27 cellular contexts compared by ENCODE assay signal in the genomic region with DNA sequence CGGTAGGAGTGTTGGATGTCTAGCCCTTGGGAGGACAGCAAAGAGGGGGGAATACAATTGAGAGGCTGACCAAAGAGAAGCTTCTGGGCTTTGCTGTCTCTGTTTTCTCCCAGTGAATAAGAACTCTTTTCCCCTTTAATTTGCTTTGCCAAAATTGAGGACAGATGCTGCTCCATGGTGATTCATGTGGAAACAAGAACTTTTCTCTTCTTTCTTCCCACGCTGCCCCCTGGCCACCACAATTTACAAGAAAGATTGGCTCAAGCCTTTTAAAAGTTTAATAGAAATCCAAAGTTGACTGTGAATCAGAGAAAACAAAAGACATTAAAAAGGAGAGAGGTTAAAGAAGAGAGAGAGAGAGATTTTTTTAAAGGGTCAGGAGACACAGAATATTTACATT. TPM values are rescaled to one million over a fixed set of nuclear protein-coding genes. Genes with fewer than 3 reads are reported as not detected.
DNase-seq lines count a peak whose midpoint lies in the region; ATAC-seq and TF ChIP-seq lines count a peak whose summit lies in the region.
"Had no signal": no experiment of that assay in that cellular context is flagged by ENCODE, and none has a peak within 500 bp of the region (broad histone marks: within the 10 kb centered on the region; RNA-seq: fewer than 3 reads in every experiment).

No MANE protein-coding gene starts in this region.

- no peaks in the 10 kb centered on the region for H3K4me1 Mint-ChIP-seq in CD8-positive, alpha-beta T cell (ENCODE audit: low read depth)
- H3K4me1 Mint-ChIP-seq: activated B cell treated with CpG ODN at 0.5 μM for 24 hours had no signal

- POLR2A ChIA-PET in CD8-positive, alpha-beta T cell (lab: Charles Lee), result no interaction called here

- TF ChIP-seq CTCF in CD8-positive, alpha-beta T cell (IDR thresholded peaks at IDR 0.05), result no peak

- H3K27ac Mint-ChIP-seq in CD8-positive, alpha-beta T cell, result no peak overlapping the region
- H3K27ac Mint-ChIP-seq: activated B cell treated with CpG ODN at 0.5 μM for 24 hours; activated CD8-positive, alpha-beta T cell treated with anti-CD3 and anti-CD28 coated beads for 36 hours; progenitor cell of endocrine pancreas had no signal

- H3K9me3 Mint-ChIP-seq in CD8-positive, alpha-beta T cell, result no peaks in the 10 kb centered on the region
- H3K9me3 Mint-ChIP-seq: activated B cell treated with CpG ODN at 0.5 μM for 24 hours; activated CD8-positive, alpha-beta T cell treated with anti-CD3 and anti-CD28 coated beads for 36 hours had no signal

- no peak overlapping the region for H3K4me3 Mint-ChIP-seq in CD8-positive, alpha-beta T cell
- H3K4me3 Mint-ChIP-seq: activated B cell treated with CpG ODN at 0.5 μM for 24 hours; activated CD8-positive, alpha-beta T cell treated with anti-CD3 and anti-CD28 coated beads for 36 hours had no signal

- no peaks in the 10 kb centered on the region for H3K9me3 ChIP-seq in CD8-positive, alpha-beta T cell (ENCODE audit: low read length)
- H3K9me3 ChIP-seq: BE2C, transverse colon had no signal

- CTCF ChIA-PET in CD8-positive, alpha-beta T cell (lab: Charles Lee), result no interaction called here

- no peaks in the 10 kb centered on the region for H3K36me3 Mint-ChIP-seq in CD8-positive, alpha-beta T cell

- intact Hi-C loops in CD8-positive, alpha-beta T cell (cut with DNase I, micrococcal nuclease), result no loop called here

- no peak overlapping the region for H3K4me3 ChIP-seq in skeletal muscle cell (ENCODE audit: low read depth, low read length)
- H3K4me3 ChIP-seq in CD8-positive, alpha-beta T cell (ENCODE audit: low read depth, low read length), result no peak overlapping the region
- H3K4me3 ChIP-seq: transverse colon had no signal

- no peaks in the 10 kb centered on the region for H3K27me3 ChIP-seq in CD8-positive, alpha-beta T cell (ENCODE audit: insufficient read depth, low read length)
- H3K27me3 ChIP-seq: BE2C, transverse colon had no signal

- H3K27ac ChIP-seq in CD8-positive, alpha-beta T cell (ENCODE audit: low read depth, low read length), result no peak overlapping the region
- H3K27ac ChIP-seq: transverse colon had no signal

- no peak for ATAC-seq in activated CD4-positive, CD25-positive, alpha-beta regulatory T cell treated with anti-CD3 and anti-CD28 coated beads, Interleukin-2, amount 50 U/mL, for 24 hours
- no peak for ATAC-seq in CD8-positive, alpha-beta T cell
- ATAC-seq: activated CD8-positive, alpha-beta T cell treated with anti-CD3 and anti-CD28 coated beads for 36 hours; left lobe of liver; stimulated activated naive CD8-positive, alpha-beta T cell treated with anti-CD3 and anti-CD28 coated beads, Interleukin-15, Interleukin-2, amounts not matched to agents 100 U/mL and 50 U/mL, for 24 hours had no signal

- H3K36me3 ChIP-seq in CD8-positive, alpha-beta T cell (ENCODE audit: insufficient read depth, low read length), result no peaks in the 10 kb centered on the region
- H3K36me3 ChIP-seq: BE2C, transverse colon had no signal

- DNase-seq in EH (ENCODE audit: low read depth) (peak; percentile 91), LHCN-M2 (ENCODE audit: low read depth) (peak; percentile 31), fibroblast of gingiva (ENCODE audit: low read depth) (peak; percentile 67), skeletal muscle cell (ENCODE audit: low read depth) (peak; percentile 52), cerebellum (ENCODE audit: low spot score) (no peak)
- DNase-seq in CD8-positive, alpha-beta T cell, result no peak
- DNase-seq: activated B cell treated with CpG ODN at 0.5 μM for 24 hours; activated CD8-positive, alpha-beta T cell treated with anti-CD3 and anti-CD28 coated beads for 36 hours; activated naive CD4-positive, alpha-beta T cell; activated T-cell treated with anti-CD3 and anti-CD28 coated beads, Interleukin-2, amount 50 U/mL, for 1 hour; amygdala; BE2C; caudate nucleus; effector CD4-positive, alpha-beta T cell; head of caudate nucleus; KBM-7; midbrain; NCI-H2029; NCI-H345; small intestine; stimulated activated CD4-positive, alpha-beta T cell treated with anti-CD3 and anti-CD28 coated beads, Interleukin-2, amount 100 ng/mL, for 48 hours; stimulated activated naive CD8-positive, alpha-beta T cell treated with anti-CD3 and anti-CD28 coated beads, Interleukin-15, Interleukin-2, amounts not matched to agents 100 U/mL and 50 U/mL, for 24 hours; transverse colon had no signal

- no peaks in the 10 kb centered on the region for H3K4me1 ChIP-seq in CD8-positive, alpha-beta T cell (ENCODE audit: insufficient read depth, low read length)
- H3K4me1 ChIP-seq: BE2C had no signal

- peaks cover 17% of the 10 kb centered on the region for H3K27me3 Mint-ChIP-seq in CD8-positive, alpha-beta T cell (ENCODE audit: low read depth)
- H3K27me3 Mint-ChIP-seq: progenitor cell of endocrine pancreas had no signal

RNA-seq across cellular contexts. Expression of a gene that starts 49.0 kb away (rescaled TPM):
- total RNA-seq in LHCN-M2 (2014; rRNA removed) (not detected in 2 replicates), cerebellum (not detected)
- polyA plus RNA-seq in LHCN-M2 (2012), result 0.17 TPM
- total RNA-seq in CD8-positive, alpha-beta T cell, result not detected
- total RNA-seq: activated B cell treated with CpG ODN at 0.5 μM for 24 hours; activated CD8-positive, alpha-beta T cell treated with anti-CD3 and anti-CD28 coated beads for 36 hours; left lobe of liver had no signal
- polyA plus RNA-seq: neural cell had no signal

Comparison
In these comparisons a context has a peak if more than half of its experiments do, and no peak if none do; other contexts are left out.
1. DNase-seq: peak in EH (single experiment), LHCN-M2 (single experiment), fibroblast of gingiva (single experiment) and skeletal muscle cell (single experiment); none in cerebellum (single experiment) and CD8-positive, alpha-beta T cell (0 of 7).